20 cellular contexts compared by ENCODE assay signal in the genomic region with DNA sequence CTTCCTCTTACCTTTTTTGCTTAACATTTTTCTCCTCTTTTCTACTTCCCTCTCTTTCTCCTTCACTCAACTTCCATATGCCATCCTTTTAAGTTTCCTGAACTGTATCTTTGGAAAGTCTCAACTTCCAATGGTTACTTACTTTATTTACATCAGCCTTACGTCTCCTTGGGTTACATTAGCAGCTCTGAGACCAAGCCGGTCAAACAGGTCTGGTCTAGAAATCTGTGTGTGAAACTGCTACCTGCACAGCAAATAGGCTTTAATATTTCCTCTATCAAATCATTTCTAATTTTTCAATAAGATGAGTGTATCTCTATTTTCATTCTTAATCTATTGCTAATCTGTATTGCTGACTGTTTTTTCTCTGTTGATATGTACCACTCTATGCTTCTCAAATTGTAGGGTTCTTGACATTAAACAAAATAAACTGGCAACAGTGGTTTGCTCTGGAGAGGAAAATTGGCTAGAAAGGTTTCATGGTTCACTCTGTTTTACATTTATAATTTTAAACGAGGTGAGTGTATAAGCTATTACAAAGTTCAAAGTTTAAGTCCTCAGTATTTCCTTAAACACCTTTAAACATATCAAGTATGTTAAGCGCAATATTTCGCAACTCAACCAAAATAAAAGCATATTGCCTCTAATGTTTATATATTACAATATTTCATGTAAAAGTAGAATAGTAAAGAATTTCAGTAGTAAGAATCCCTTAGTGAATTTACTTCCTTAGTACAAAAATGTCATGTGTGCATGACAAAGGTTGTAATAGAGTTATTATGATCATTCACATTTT. TPM values are rescaled to one million over a fixed set of nuclear protein-coding genes. Genes with fewer than 3 reads are reported as not detected.
DNase-seq lines count a peak whose midpoint lies in the region; ATAC-seq, FAIRE-seq and TF ChIP-seq lines count a peak whose summit lies in the region.
"Had no signal": no experiment of that assay in that cellular context is flagged by ENCODE, and none has a peak within 500 bp of the region (broad histone marks: within the 10 kb centered on the region; RNA-seq: fewer than 3 reads in every experiment).

No MANE protein-coding gene starts in this region.

- H3K9me3 ChIP-seq in trophoblast cell (ENCODE audit: insufficient read depth, low read depth, low read length) = no peaks in the 10 kb centered on the region
- H3K9me3 ChIP-seq: upper lobe of left lung had no signal

- peak overlapping the region; percentile 77 for H3K4me3 Mint-ChIP-seq in Calu3 (ENCODE audit: low read depth, unreplicated experiment)
- H3K4me3 Mint-ChIP-seq: activated naive CD4-positive, alpha-beta T cell treated with anti-CD3 and anti-CD28 coated beads, Interleukin-2, amount 50 U/mL, for 24 hours; activated T-cell treated with anti-CD3 and anti-CD28 coated beads, Interleukin-2, amount 50 U/mL, for 72 hours; stimulated activated naive B cell treated with anti-CD40 and anti-IgM and Interleukin-4, amounts not matched to agents 10 μg/mL and 1 μg/mL and 100 μg/mL, for 72 hours had no signal

- H3K27me3 Mint-ChIP-seq in Calu3 (ENCODE audit: unreplicated experiment) = no peaks in the 10 kb centered on the region

- H2BK120ac ChIP-seq in trophoblast cell (ENCODE audit: insufficient read depth, low read length, poor library complexity) = no peak overlapping the region

- no peaks in the 10 kb centered on the region for H3K36me3 ChIP-seq in trophoblast cell (ENCODE audit: control insufficient read depth in 1 of 2, insufficient read depth in 2 of 2, low read length in 2 of 2)
- H3K36me3 ChIP-seq: upper lobe of left lung had no signal

- H4K8ac ChIP-seq in trophoblast cell (ENCODE audit: low read depth, low read length) = no peak overlapping the region

- no peaks in the 10 kb centered on the region for H3K79me2 ChIP-seq in trophoblast cell (ENCODE audit: control insufficient read depth, insufficient read depth, low read length, poor library complexity)

- no peak overlapping the region for H3K4ac ChIP-seq in trophoblast cell (ENCODE audit: low read depth, low read length)

- peak overlapping the region; percentile 100 for H3K27ac Mint-ChIP-seq in Calu3 (ENCODE audit: unreplicated experiment)
- H3K27ac Mint-ChIP-seq: activated naive CD4-positive, alpha-beta T cell treated with anti-CD3 and anti-CD28 coated beads, Interleukin-2, amount 50 U/mL, for 24 hours; activated T-cell treated with anti-CD3 and anti-CD28 coated beads, Interleukin-2, amount 50 U/mL, for 72 hours; stimulated activated naive B cell treated with anti-CD40 and anti-IgM and Interleukin-4, amounts not matched to agents 10 μg/mL and 1 μg/mL and 100 μg/mL, for 72 hours had no signal

- no peak overlapping the region for H3K4me3 ChIP-seq in LNCaP clone FGC (ENCODE audit: low read depth, low read length)
- no peak overlapping the region for H3K4me3 ChIP-seq in trophoblast cell (ENCODE audit: low read depth, low read length)
- H3K4me3 ChIP-seq: coronary artery, upper lobe of left lung had no signal

- peaks cover 6% of the 10 kb centered on the region for H3K79me1 ChIP-seq in trophoblast cell (ENCODE audit: low read length)

- TF ChIP-seq CTCF in Calu3 (IDR thresholded peaks at IDR 0.05; ENCODE audit: unreplicated experiment) (no peak), LNCaP clone FGC (IDR thresholded peaks at IDR 0.05; ENCODE audit: control insufficient read depth, extremely low read depth, insufficient read depth) (no peak)

- H4K91ac ChIP-seq in trophoblast cell (ENCODE audit: low read depth, low read length) = no peak overlapping the region

- H3K27ac ChIP-seq in trophoblast cell (ENCODE audit: low read depth, low read length) = no peak overlapping the region
- H3K27ac ChIP-seq: coronary artery, upper lobe of left lung had no signal

- no peak overlapping the region for H2AK5ac ChIP-seq in trophoblast cell (ENCODE audit: low read length)

- intact Hi-C loops in Calu3 (cut with micrococcal nuclease; ENCODE audit: unreplicated experiment) = loop anchor here (1.0 kb wide), 1 partner anchor 20 kb away; no protein-coding TSS in a partner anchor
- intact Hi-C loops in left cardiac atrium (cut with DNase I) = loop anchor here in 1 of 2 donors (5.0 kb wide), 1 partner anchor 220 kb away; no protein-coding TSS in a partner anchor

- peaks cover 51% of the 10 kb centered on the region for H3K4me1 Mint-ChIP-seq in Calu3 (ENCODE audit: low read depth, unreplicated experiment)

- no peak overlapping the region for H2BK12ac ChIP-seq in trophoblast cell (ENCODE audit: low read length)

- CTCF ChIA-PET in Calu3 (lab: Charles Lee) = no interaction called here

- no peak overlapping the region for H3K14ac ChIP-seq in trophoblast cell (ENCODE audit: low read length)

- peaks cover 35% of the 10 kb centered on the region for H3K36me3 Mint-ChIP-seq in Calu3 (ENCODE audit: insufficient read depth, unreplicated experiment)
- H3K36me3 Mint-ChIP-seq: activated naive CD4-positive, alpha-beta T cell treated with anti-CD3 and anti-CD28 coated beads, Interleukin-2, amount 50 U/mL, for 24 hours; stimulated activated naive B cell treated with anti-CD40 and anti-IgM and Interleukin-4, amounts not matched to agents 10 μg/mL and 1 μg/mL and 100 μg/mL, for 72 hours had no signal

- no peaks in the 10 kb centered on the region for H3K27me3 ChIP-seq in trophoblast cell (ENCODE audit: insufficient read depth, low read length)
- H3K27me3 ChIP-seq: upper lobe of left lung had no signal

- H4K12ac ChIP-seq in trophoblast cell (ENCODE audit: low read depth, low read length) = no peak overlapping the region

- no peak overlapping the region for H3K4me2 ChIP-seq in trophoblast cell (ENCODE audit: low read length)

- no CpG with 5 or more reads among the region's 5 CpGs for WGBS in trophoblast cell (ENCODE audit: extremely low coverage, insufficient coverage, insufficient read length)

- no peak overlapping the region for H3K23ac ChIP-seq in trophoblast cell (ENCODE audit: low read length)

- ATAC-seq in HG02938 (IDR thresholded peaks at IDR 0.05; ENCODE audit: unreplicated experiment) (no peak), GM19463 (IDR thresholded peaks at IDR 0.05; ENCODE audit: unreplicated experiment) (no peak), left cardiac atrium (no peak), HG02642 (IDR thresholded peaks at IDR 0.05; ENCODE audit: poor library complexity, unreplicated experiment) (no peak)
- ATAC-seq: activated T-cell treated with anti-CD3 and anti-CD28 coated beads, Interleukin-2, amount 50 U/mL, for 72 hours; stimulated activated naive B cell treated with anti-CD40 and anti-IgM and Interleukin-4, amounts not matched to agents 10 μg/mL and 1 μg/mL and 100 μg/mL, for 72 hours had no signal

- H3K4me1 ChIP-seq in trophoblast cell (ENCODE audit: control insufficient read depth in 1 of 2, insufficient read depth in 2 of 2, low read length in 2 of 2) = peaks cover 0 to 5% of the 10 kb centered on the region in 2 experiments

- no peak overlapping the region for H2AFZ ChIP-seq in trophoblast cell (ENCODE audit: insufficient read depth, low read length, poor library complexity)

- BruUV-seq in Calu3 (replicated peaks; lab: Mats Ljungman, UMichigan) = no TSS peak

- no peaks in the 10 kb centered on the region for H3K9me3 Mint-ChIP-seq in Calu3 (ENCODE audit: low read depth, unreplicated experiment)
- H3K9me3 Mint-ChIP-seq: activated naive CD4-positive, alpha-beta T cell treated with anti-CD3 and anti-CD28 coated beads, Interleukin-2, amount 50 U/mL, for 24 hours; activated T-cell treated with anti-CD3 and anti-CD28 coated beads, Interleukin-2, amount 50 U/mL, for 72 hours; stimulated activated naive B cell treated with anti-CD40 and anti-IgM and Interleukin-4, amounts not matched to agents 10 μg/mL and 1 μg/mL and 100 μg/mL, for 72 hours had no signal

- DNase-seq in Calu3 (peak; percentile 64), LNCaP clone FGC (ENCODE audit: low read depth) (peak; percentile 87), trophoblast cell (peak; percentile 64 to 73), left cardiac atrium (no peak)
- DNase-seq: activated CD4-positive, CD25-positive, alpha-beta regulatory T cell treated with anti-CD3 and anti-CD28 coated beads, Interleukin-2, amount 50 U/mL, for 72 hours; activated CD8-positive, alpha-beta memory T cell treated with anti-CD3 and anti-CD28 coated beads for 24 hours; activated T-cell treated with anti-CD3 and anti-CD28 coated beads, Interleukin-2, amount 50 U/mL, for 72 hours; AML-193; foreskin melanocyte; GF-D8; stimulated activated naive B cell treated with anti-CD40 and anti-IgM and Interleukin-4, amounts not matched to agents 10 μg/mL and 1 μg/mL and 100 μg/mL, for 72 hours had no signal

- H2BK5ac ChIP-seq in trophoblast cell (ENCODE audit: low read depth, low read length, poor library complexity) = no peak overlapping the region

- no peak overlapping the region for H3K9ac ChIP-seq in trophoblast cell (ENCODE audit: low read length)

- FAIRE-seq in colon (lab: Jason Lieb, UNC) = peak; percentile 86
- FAIRE-seq: astrocyte, GM12892 had no signal

- no peak overlapping the region for H3K18ac ChIP-seq in trophoblast cell (ENCODE audit: low read length)

RNA-seq across cellular contexts. Expression of a gene that starts 3.6 kb away (rescaled TPM):
- total RNA-seq in Calu3 (2022) (61.1 and 67.7 TPM in 2 replicates), left cardiac atrium (10 to 100 TPM; 37.4 to 44.1 TPM)
- 53.7 and 55.6 TPM in 2 replicates for polyA plus RNA-seq in trophoblast cell (2013)
- total RNA-seq: activated T-cell treated with anti-CD3 and anti-CD28 coated beads, Interleukin-2, amount 50 U/mL, for 72 hours had no signal
